ENCODE assay signal across 8 cellular contexts in the genomic region with DNA sequence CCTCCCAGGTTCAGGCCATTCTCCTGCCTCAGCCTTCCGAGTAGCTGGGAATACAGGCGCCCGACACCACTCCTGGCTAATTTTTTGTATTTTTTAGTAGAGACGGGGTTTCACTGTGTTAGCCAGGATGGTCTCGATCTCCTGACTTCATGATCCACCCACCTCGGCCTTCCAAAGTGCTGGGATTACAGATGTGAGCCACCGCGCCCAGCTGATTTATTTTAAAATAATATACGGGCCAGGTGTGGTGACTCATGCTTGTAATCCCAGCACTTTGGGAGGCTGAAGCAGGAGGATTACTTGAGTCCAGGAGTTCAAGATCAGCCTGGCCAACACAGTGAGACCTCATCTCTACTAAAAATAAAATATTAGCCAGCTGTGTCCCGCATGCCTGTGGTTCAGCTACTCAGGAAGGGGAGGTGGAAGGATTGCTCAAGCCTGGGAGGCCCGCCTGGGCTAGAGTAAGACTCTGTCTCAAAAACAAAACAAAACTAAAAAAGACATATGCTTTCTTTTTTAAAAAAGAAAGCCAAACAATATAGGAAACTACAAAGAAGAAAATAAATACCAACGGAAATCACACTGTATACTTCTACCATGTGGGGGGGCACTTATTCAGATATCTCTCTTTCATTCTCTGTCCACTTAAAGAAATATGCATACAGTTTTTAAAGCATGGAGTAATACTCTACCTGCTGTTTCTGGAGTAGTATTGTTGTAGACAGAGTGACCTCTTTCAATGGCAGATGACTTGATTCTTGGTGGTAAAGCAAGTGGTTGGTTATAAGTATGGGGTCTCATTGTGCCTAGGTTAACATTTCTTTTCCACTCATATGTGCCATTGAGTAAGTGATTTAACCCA. TPM values are rescaled to one million over a fixed set of nuclear protein-coding genes. Genes with fewer than 3 reads are reported as not detected.
DNase-seq lines count a peak whose midpoint lies in the region; ATAC-seq, FAIRE-seq and TF ChIP-seq lines count a peak whose summit lies in the region.

No MANE protein-coding gene starts in this region.

- H3K27ac ChIP-seq in KOPT-K1 (ENCODE audit: low read depth, low read length, poor library complexity, severe bottlenecking) (peak overlapping the region; percentile 0), astrocyte (ENCODE audit: low read depth, low read length) (no peak overlapping the region)

- DNase-seq in GM03348 (ENCODE audit: low spot score) (peak; percentile 72), astrocyte (ENCODE audit: low read depth) (peak; percentile 59), BE2C (no peak), midbrain (lab: John Stamatoyannopoulos, UW) (no peak), DMS114 treated with DMSO at 0.1 percent for 48 hours (lab: John Stamatoyannopoulos, UW; ENCODE audit: unreplicated experiment) (no peak)

- FAIRE-seq in astrocyte (lab: Jason Lieb, UNC), result no peak

- no peak for ATAC-seq in HG03378 (IDR thresholded peaks at IDR 0.05; ENCODE audit: unreplicated experiment)

- H3K4me3 Mint-ChIP-seq in astrocyte (ENCODE audit: unreplicated experiment), result no peak overlapping the region
- H3K4me3 Mint-ChIP-seq in nephron, result peak overlapping the region in 1 of 3 experiments; percentile 35

- peak overlapping the region; percentile 41 for H3K4me2 ChIP-seq in astrocyte (ENCODE audit: low read length)

- H3K9ac ChIP-seq in astrocyte (ENCODE audit: low read length), result no peak overlapping the region

- TF ChIP-seq CTCF in astrocyte (IDR thresholded peaks at IDR 0.05; ENCODE audit: insufficient read depth, low read depth, low read length) (no peak), nephron (IDR thresholded peaks at IDR 0.05; ENCODE audit: unreplicated experiment in 3 of 3) (no peak), BE2C (IDR thresholded peaks at IDR 0.05; ENCODE audit: low read depth, low read length) (no peak)

- H4K20me1 ChIP-seq in astrocyte (ENCODE audit: insufficient read depth, low read length), result no peaks in the 10 kb centered on the region

- H3K27ac Mint-ChIP-seq in astrocyte (ENCODE audit: unreplicated experiment), result peak overlapping the region; percentile 97
- peak overlapping the region; percentile 13 to 62 (median 36) for H3K27ac Mint-ChIP-seq in nephron

- H3K36me3 Mint-ChIP-seq in astrocyte (ENCODE audit: low read depth, unreplicated experiment), result no peaks in the 10 kb centered on the region
- peaks cover 3% of the 10 kb centered on the region for H3K36me3 Mint-ChIP-seq in nephron (ENCODE audit: low read depth)

- H3K9me3 Mint-ChIP-seq in astrocyte (ENCODE audit: unreplicated experiment), result no peaks in the 10 kb centered on the region
- no peaks in the 10 kb centered on the region for H3K9me3 Mint-ChIP-seq in nephron

- no peaks in the 10 kb centered on the region for H3K9me3 ChIP-seq in KOPT-K1 (ENCODE audit: insufficient read depth, low read length, poor library complexity, severe bottlenecking)
- H3K9me3 ChIP-seq in astrocyte (ENCODE audit: insufficient read depth, low read depth, low read length), result no peaks in the 10 kb centered on the region
- no peaks in the 10 kb centered on the region for H3K9me3 ChIP-seq in BE2C

- H3K27me3 ChIP-seq in astrocyte (ENCODE audit: insufficient read depth, low read length) (no peaks in the 10 kb centered on the region), BE2C (no peaks in the 10 kb centered on the region)

- H3K27me3 Mint-ChIP-seq in astrocyte (ENCODE audit: low read depth, unreplicated experiment), result no peaks in the 10 kb centered on the region
- no peaks in the 10 kb centered on the region for H3K27me3 Mint-ChIP-seq in nephron (ENCODE audit: low read depth)

- H3K4me1 Mint-ChIP-seq in astrocyte (ENCODE audit: low read depth, unreplicated experiment) (peaks cover 11% of the 10 kb centered on the region), nephron (peaks cover 11% of the 10 kb centered on the region)

- H3K79me2 ChIP-seq in astrocyte (ENCODE audit: insufficient read depth, low read length), result no peaks in the 10 kb centered on the region

- H3K36me3 ChIP-seq in KOPT-K1 (ENCODE audit: insufficient read depth, low read length) (no peaks in the 10 kb centered on the region), astrocyte (ENCODE audit: insufficient read depth, low read length) (no peaks in the 10 kb centered on the region), BE2C (no peaks in the 10 kb centered on the region)

- H3K4me1 ChIP-seq in astrocyte (ENCODE audit: insufficient read depth, low read length) (peaks cover 17% of the 10 kb centered on the region), BE2C (no peaks in the 10 kb centered on the region)

- no peak overlapping the region for H2AFZ ChIP-seq in astrocyte (ENCODE audit: low read depth, low read length)

- H3K4me3 ChIP-seq in astrocyte (ENCODE audit: insufficient read depth, low read depth, low read length) (no peak overlapping the region), BE2C (ENCODE audit: low read depth, low read length) (no peak overlapping the region)

RNA-seq across cellular contexts. Expression of gene MIA2, which starts 0.9 kb away (rescaled TPM):
- 18.2 and 20.7 TPM in 2 replicates for total RNA-seq in astrocyte
- polyA plus RNA-seq in BE2C (2012; ENCODE audit: insufficient read depth, insufficient read length, low read depth), result 15.7 TPM

RNA-seq across cellular contexts. Expression of gene PNN, which starts 57.7 kb away (rescaled TPM):
- 67.3 and 78.1 TPM in 2 replicates for total RNA-seq in astrocyte
- polyA plus RNA-seq in BE2C (2012; ENCODE audit: insufficient read depth, insufficient read length, low read depth), result 68.9 TPM

Comparison
In these comparisons a context has a peak if more than half of its experiments do, and no peak if none do; other contexts are left out.
1. DNase-seq: peak in GM03348 (single experiment) and astrocyte (single experiment); none in BE2C (single experiment), midbrain (single experiment) and DMS114 treated with DMSO at 0.1 percent for 48 hours (single experiment).